ENCODE assay signal across 9 cellular contexts in genomic region chr14:55117816-55118441, GRCh38. TPM values are rescaled to one million over a fixed set of nuclear protein-coding genes. Genes with fewer than 3 reads are reported as not detected.
A peak's percentile ranks its signal among the peaks of the same experiment; 100 is the strongest.
DNase-seq lines count a peak whose midpoint lies in the region; ATAC-seq and TF ChIP-seq lines count a peak whose summit lies in the region.
"Had no signal": no experiment of that assay in that cellular context is flagged by ENCODE, and none has a peak within 500 bp of the region (broad histone marks: within the 10 kb centered on the region; RNA-seq: fewer than 3 reads in every experiment).

No MANE protein-coding gene starts in this region.

- intact Hi-C loops in prostate gland (cut with DNase I), result no loop called here

- no peaks in the 10 kb centered on the region for H4K20me1 ChIP-seq in GM23248 (ENCODE audit: insufficient read depth)

- H3K79me2 ChIP-seq in GM23248 (ENCODE audit: insufficient read depth), result no peaks in the 10 kb centered on the region

- H3K9me3 Mint-ChIP-seq in stimulated activated naive B cell treated with anti-CD40 and anti-IgM and Interleukin-4, amounts not matched to agents 10 μg/mL and 1 μg/mL and 100 μg/mL, for 72 hours, result no peaks in the 10 kb centered on the region

- H2AFZ ChIP-seq in GM23248, result peak overlapping the region; percentile 72

- peaks cover 12% of the 10 kb centered on the region for H3K4me1 ChIP-seq in GM23248 (ENCODE audit: insufficient read depth)
- peaks cover 18% of the 10 kb centered on the region for H3K4me1 ChIP-seq in prostate gland (replicated peaks)
- H3K4me1 ChIP-seq in HAP-1, result peaks cover 21% of the 10 kb centered on the region

- WGBS in GM23248 (ENCODE audit: low coverage in 1 of 2, low lambda C conversion rate in 2 of 2, missing lambda C conversion rate in 2 of 2), 2 experiments, result 74% methylated on average over 7 of the region's 7 CpGs
- WGBS in prostate gland, result 60% methylated on average over 7 of the region's 7 CpGs

- no peak overlapping the region for H3K27ac Mint-ChIP-seq in stimulated activated naive B cell treated with anti-CD40 and anti-IgM and Interleukin-4, amounts not matched to agents 10 μg/mL and 1 μg/mL and 100 μg/mL, for 72 hours

- no peaks in the 10 kb centered on the region for H3K36me3 Mint-ChIP-seq in stimulated activated naive B cell treated with anti-CD40 and anti-IgM and Interleukin-4, amounts not matched to agents 10 μg/mL and 1 μg/mL and 100 μg/mL, for 72 hours

- H3K27me3 ChIP-seq in GM23248 (replicated peaks; ENCODE audit: insufficient read depth) (no peaks in the 10 kb centered on the region), prostate gland (replicated peaks; ENCODE audit: insufficient read depth) (no peaks in the 10 kb centered on the region), HAP-1 (ENCODE audit: low read depth) (no peaks in the 10 kb centered on the region)

- H3F3A ChIP-seq in GM23248 (ENCODE audit: insufficient read depth), result no peaks in the 10 kb centered on the region

- H3K4me3 ChIP-seq in GM23248 (no peak overlapping the region), prostate gland (no peak overlapping the region), HAP-1 (no peak overlapping the region)

- H3K4me3 Mint-ChIP-seq in stimulated activated naive B cell treated with anti-CD40 and anti-IgM and Interleukin-4, amounts not matched to agents 10 μg/mL and 1 μg/mL and 100 μg/mL, for 72 hours, result no peak overlapping the region

- H3K9me3 ChIP-seq in GM23248 (ENCODE audit: low read depth) (no peaks in the 10 kb centered on the region), prostate gland (no peaks in the 10 kb centered on the region), HAP-1 (no peaks in the 10 kb centered on the region)

- TF ChIP-seq CTCF in prostate gland (IDR thresholded peaks at IDR 0.05), result no peak

- DNase-seq in GM23248 (peak; percentile 36), SIG-M5 treated with dmso at 0.1 percent for 504 hours (lab: John Stamatoyannopoulos, UW; ENCODE audit: unreplicated experiment) (peak; percentile 68), erythroblast (lab: John Stamatoyannopoulos, UW) (peak; percentile 63), prostate gland (ENCODE audit: low spot score) (peak; percentile 38), HAP-1 (ENCODE audit: low spot score in 2 of 2) (no peak), GM19240 (ENCODE audit: insufficient read length, low spot score) (no peak)
- no peak for DNase-seq in activated CD4-positive, CD25-positive, alpha-beta regulatory T cell treated with anti-CD3 and anti-CD28 coated beads, Interleukin-2, amount 50 U/mL, for 72 hours
- no peak for DNase-seq in stimulated activated naive B cell treated with anti-CD40 and anti-IgM and Interleukin-4, amounts not matched to agents 10 μg/mL and 1 μg/mL and 100 μg/mL, for 72 hours
- DNase-seq: midbrain had no signal

- peak overlapping the region; percentile 25; the same call in 1 of the 2 replicates for H3K9ac ChIP-seq in GM23248

- no peak overlapping the region for H3K4me2 ChIP-seq in GM23248 (ENCODE audit: unreplicated experiment)

- peaks cover 0 to 7% of the 10 kb centered on the region in 2 donors for H3K27me3 Mint-ChIP-seq in stimulated activated naive B cell treated with anti-CD40 and anti-IgM and Interleukin-4, amounts not matched to agents 10 μg/mL and 1 μg/mL and 100 μg/mL, for 72 hours

- in situ Hi-C loops in GM23248 (cut with MboI) (no loop called here), HAP-1 (cut with MboI; ENCODE audit: low sequenced_read_pairs) (no loop called here)

- no peak for ATAC-seq in stimulated activated naive B cell treated with anti-CD40 and anti-IgM and Interleukin-4, amounts not matched to agents 10 μg/mL and 1 μg/mL and 100 μg/mL, for 72 hours (replicated peaks)

- H3K9me2 ChIP-seq in GM23248 (ENCODE audit: insufficient read depth), result no peaks in the 10 kb centered on the region

- H3K36me3 ChIP-seq in GM23248 (ENCODE audit: low read depth) (no peaks in the 10 kb centered on the region), prostate gland (no peaks in the 10 kb centered on the region), HAP-1 (replicated peaks) (no peaks in the 10 kb centered on the region)

- no peak for TF ChIP-seq POLR2A in erythroblast (IDR thresholded peaks at IDR 0.05; ENCODE audit: low read length)
- TF ChIP-seq POLR2A in prostate gland (IDR thresholded peaks at IDR 0.05), result no peak

- no peak overlapping the region for H3K27ac ChIP-seq in GM23248
- H3K27ac ChIP-seq in prostate gland, result peak overlapping the region; percentile 53 to 63

- H3K4me1 Mint-ChIP-seq in stimulated activated naive B cell treated with anti-CD40 and anti-IgM and Interleukin-4, amounts not matched to agents 10 μg/mL and 1 μg/mL and 100 μg/mL, for 72 hours, result no peaks in the 10 kb centered on the region

RNA-seq across cellular contexts. Expression of gene LGALS3, which starts 11.1 kb away (rescaled TPM):
- 297 and 363 TPM in 2 replicates for total RNA-seq in GM23248 (2014; rRNA removed; shearing (Covaris generic))
- 541 and 553 TPM in 2 replicates for polyA plus RNA-seq in GM23248 (2016; fragmentation: Nextera tagmentation; extraction: Ambion mirVana)
- 100 to 1,000 TPM; 334 to 400 TPM for total RNA-seq in prostate gland

Comparison
In these comparisons a context has a peak if more than half of its experiments do, and no peak if none do; other contexts are left out.
1. DNase-seq: peak in GM23248 (single experiment), SIG-M5 treated with dmso at 0.1 percent for 504 hours (single experiment), erythroblast (2 of 2) and prostate gland (single experiment); none in HAP-1 (0 of 2), activated CD4-positive, CD25-positive, alpha-beta regulatory T cell treated with anti-CD3 and anti-CD28 coated beads, Interleukin-2, amount 50 U/mL, for 72 hours (single experiment), stimulated activated naive B cell treated with anti-CD40 and anti-IgM and Interleukin-4, amounts not matched to agents 10 μg/mL and 1 μg/mL and 100 μg/mL, for 72 hours (single experiment) and GM19240 (single experiment).